22 cellular contexts compared by ENCODE assay signal in the genomic region with DNA sequence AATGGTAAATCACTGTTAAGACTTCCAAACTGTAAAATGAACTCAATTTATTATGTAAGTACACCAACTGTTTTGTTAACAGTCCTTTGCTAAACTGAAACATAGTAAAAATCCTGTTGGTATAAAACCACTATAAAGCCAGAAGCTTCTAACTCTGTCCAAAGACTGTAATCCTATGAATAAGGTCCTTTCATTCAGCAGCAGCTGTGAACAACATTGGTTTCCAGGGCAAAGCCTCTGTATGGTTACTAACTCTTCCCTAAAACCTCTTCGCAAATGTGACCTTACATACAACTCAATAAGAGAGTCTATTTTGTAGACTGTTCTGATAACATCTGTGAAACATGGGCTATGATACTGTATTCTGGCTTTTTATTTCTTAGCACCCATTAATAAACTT. TPM values are rescaled to one million over a fixed set of nuclear protein-coding genes. Genes with fewer than 3 reads are reported as not detected.
DNase-seq lines count a peak whose midpoint lies in the region; ATAC-seq lines count a peak whose summit lies in the region.
"Had no signal": no experiment of that assay in that cellular context is flagged by ENCODE, and none has a peak within 500 bp of the region (broad histone marks: within the 10 kb centered on the region; RNA-seq: fewer than 3 reads in every experiment).

No MANE protein-coding gene starts in this region.

- no peak for ATAC-seq in activated naive CD8-positive, alpha-beta T cell treated with anti-CD3 and anti-CD28 coated beads, Interleukin-2, amount 10 ng/mL, durations not matched to agents 7 days and 5 days (ENCODE audit: low read depth)
- no peak for ATAC-seq in HG03196 (IDR thresholded peaks at IDR 0.05; ENCODE audit: unreplicated experiment)
- ATAC-seq: HepG2, left lung, PC-3 had no signal

- H3K27me3 Mint-ChIP-seq in activated CD4-positive, alpha-beta T cell treated with anti-CD3 and anti-CD28 coated beads, Interleukin-2, amount 10 ng/mL, durations not matched to agents 7 days and 5 days: no peaks in the 10 kb centered on the region
- no peaks in the 10 kb centered on the region for H3K27me3 Mint-ChIP-seq in activated naive CD8-positive, alpha-beta T cell treated with anti-CD3 and anti-CD28 coated beads, Interleukin-2, amount 10 ng/mL, durations not matched to agents 7 days and 5 days
- H3K27me3 Mint-ChIP-seq: activated CD4-positive, alpha-beta T cell treated with anti-CD3 and anti-CD28 coated beads, Interleukin-2, amount 10 ng/mL, durations not matched to agents 24 days and 14 days had no signal

- POLR2A ChIA-PET in activated CD4-positive, alpha-beta T cell treated with anti-CD3 and anti-CD28 coated beads, Interleukin-2, amount 10 ng/mL, durations not matched to agents 7 days and 5 days (lab: Charles Lee): no interaction called here
- POLR2A ChIA-PET in activated naive CD8-positive, alpha-beta T cell treated with anti-CD3 and anti-CD28 coated beads, Interleukin-2, amount 10 ng/mL, durations not matched to agents 7 days and 5 days (lab: Charles Lee): no interaction called here

- H3K4me1 Mint-ChIP-seq in activated CD4-positive, alpha-beta T cell treated with anti-CD3 and anti-CD28 coated beads, Interleukin-2, amount 10 ng/mL, durations not matched to agents 7 days and 5 days: peaks cover 32% of the 10 kb centered on the region
- H3K4me1 Mint-ChIP-seq in activated naive CD8-positive, alpha-beta T cell treated with anti-CD3 and anti-CD28 coated beads, Interleukin-2, amount 10 ng/mL, durations not matched to agents 7 days and 5 days: peaks cover 28% of the 10 kb centered on the region

- H3K36me3 Mint-ChIP-seq in activated CD4-positive, alpha-beta T cell treated with anti-CD3 and anti-CD28 coated beads, Interleukin-2, amount 10 ng/mL, durations not matched to agents 7 days and 5 days (ENCODE audit: low read depth): peaks cover 71% of the 10 kb centered on the region
- H3K36me3 Mint-ChIP-seq in activated naive CD8-positive, alpha-beta T cell treated with anti-CD3 and anti-CD28 coated beads, Interleukin-2, amount 10 ng/mL, durations not matched to agents 7 days and 5 days: peaks cover 58% of the 10 kb centered on the region

- no peaks in the 10 kb centered on the region for H3K9me3 Mint-ChIP-seq in activated CD4-positive, alpha-beta T cell treated with anti-CD3 and anti-CD28 coated beads, Interleukin-2, amount 10 ng/mL, durations not matched to agents 7 days and 5 days
- H3K9me3 Mint-ChIP-seq in activated naive CD8-positive, alpha-beta T cell treated with anti-CD3 and anti-CD28 coated beads, Interleukin-2, amount 10 ng/mL, durations not matched to agents 7 days and 5 days: no peaks in the 10 kb centered on the region
- H3K9me3 Mint-ChIP-seq: activated CD4-positive, alpha-beta T cell treated with anti-CD3 and anti-CD28 coated beads, Interleukin-2, amount 10 ng/mL, durations not matched to agents 24 days and 14 days had no signal

- no peak overlapping the region for H3K4me3 Mint-ChIP-seq in activated CD4-positive, alpha-beta T cell treated with anti-CD3 and anti-CD28 coated beads, Interleukin-2, amount 10 ng/mL, durations not matched to agents 7 days and 5 days
- H3K4me3 Mint-ChIP-seq in activated naive CD8-positive, alpha-beta T cell treated with anti-CD3 and anti-CD28 coated beads, Interleukin-2, amount 10 ng/mL, durations not matched to agents 7 days and 5 days: no peak overlapping the region
- H3K4me3 Mint-ChIP-seq: activated CD4-positive, alpha-beta T cell treated with anti-CD3 and anti-CD28 coated beads, Interleukin-2, amount 10 ng/mL, durations not matched to agents 24 days and 14 days had no signal

- H3K27ac Mint-ChIP-seq in activated CD4-positive, alpha-beta T cell treated with anti-CD3 and anti-CD28 coated beads, Interleukin-2, amount 10 ng/mL, durations not matched to agents 7 days and 5 days: peak overlapping the region; percentile 51
- H3K27ac Mint-ChIP-seq in activated naive CD8-positive, alpha-beta T cell treated with anti-CD3 and anti-CD28 coated beads, Interleukin-2, amount 10 ng/mL, durations not matched to agents 7 days and 5 days: peak overlapping the region; percentile 64
- H3K27ac Mint-ChIP-seq: activated CD4-positive, alpha-beta T cell treated with anti-CD3 and anti-CD28 coated beads, Interleukin-2, amount 10 ng/mL, durations not matched to agents 24 days and 14 days had no signal

- no peak for DNase-seq in activated CD4-positive, alpha-beta T cell treated with anti-CD3 and anti-CD28 coated beads, Interleukin-2, amount 10 ng/mL, durations not matched to agents 7 days and 5 days
- no peak for DNase-seq in activated CD4-positive, alpha-beta T cell treated with anti-CD3 and anti-CD28 coated beads, Interleukin-2, amount 50 U/mL, for 1 hour
- DNase-seq in activated naive CD8-positive, alpha-beta T cell treated with anti-CD3 and anti-CD28 coated beads, Interleukin-2, amount 10 ng/mL, durations not matched to agents 7 days and 5 days: no peak
- peak; percentile 21 for DNase-seq in inferior parietal cortex (ENCODE audit: extremely low spot score)
- peak; percentile 72 for DNase-seq in superior temporal gyrus (ENCODE audit: extremely low spot score)
- no peak for DNase-seq in KG1 (lab: John Stamatoyannopoulos, UW)
- DNase-seq in NAMALWA (ENCODE audit: low spot score): no peak
- DNase-seq: activated CD4-positive, alpha-beta T cell treated with anti-CD3 and anti-CD28 coated beads, Interleukin-2, amount 10 ng/mL, durations not matched to agents 24 days and 14 days; anterior cingulate cortex; BE2C; Calu3; left lung; NCI-H1105 treated with DMSO at 0.1 percent for 48 hours; NCI-H2029 treated with DMSO at 0.1 percent for 48 hours; PC-3; SHP77 treated with DMSO at 0.1 percent for 48 hours; stimulated activated CD4-positive, alpha-beta T cell treated with anti-CD3 and anti-CD28 coated beads, Interleukin-2, amount 100 ng/mL, for 48 hours; stimulated activated naive CD4-positive, alpha-beta T cell; T-helper 1 cell; thyroid gland had no signal

- CTCF ChIA-PET in activated CD4-positive, alpha-beta T cell treated with anti-CD3 and anti-CD28 coated beads, Interleukin-2, amount 10 ng/mL, durations not matched to agents 7 days and 5 days (lab: Charles Lee): interaction anchor here (1.1 to 1.5 kb wide), 3 partner anchors 12 to 40 kb away, joined by 3 to 4 read pairs (median 4); a partner anchor contains a TSS

RNA-seq across cellular contexts. Expression of a gene that starts 40.1 kb away (rescaled TPM):
- 10 to 100 TPM; 74.0 to 91.0 TPM for total RNA-seq in activated CD4-positive, alpha-beta T cell treated with anti-CD3 and anti-CD28 coated beads, Interleukin-2, amount 10 ng/mL, durations not matched to agents 7 days and 5 days
- 10 to 100 TPM; 67.6 to 68.5 TPM for total RNA-seq in activated naive CD8-positive, alpha-beta T cell treated with anti-CD3 and anti-CD28 coated beads, Interleukin-2, amount 10 ng/mL, durations not matched to agents 7 days and 5 days

Comparison
In these comparisons a context has a peak if more than half of its experiments do, and no peak if none do; other contexts are left out.
1. DNase-seq: peak in inferior parietal cortex (single experiment) and superior temporal gyrus (single experiment); none in activated CD4-positive, alpha-beta T cell treated with anti-CD3 and anti-CD28 coated beads, Interleukin-2, amount 10 ng/mL, durations not matched to agents 7 days and 5 days (single experiment), activated CD4-positive, alpha-beta T cell treated with anti-CD3 and anti-CD28 coated beads, Interleukin-2, amount 50 U/mL, for 1 hour (single experiment), activated naive CD8-positive, alpha-beta T cell treated with anti-CD3 and anti-CD28 coated beads, Interleukin-2, amount 10 ng/mL, durations not matched to agents 7 days and 5 days (single experiment), KG1 (single experiment) and NAMALWA (single experiment).